9 cellular contexts compared by ENCODE assay signal in the genomic region with DNA sequence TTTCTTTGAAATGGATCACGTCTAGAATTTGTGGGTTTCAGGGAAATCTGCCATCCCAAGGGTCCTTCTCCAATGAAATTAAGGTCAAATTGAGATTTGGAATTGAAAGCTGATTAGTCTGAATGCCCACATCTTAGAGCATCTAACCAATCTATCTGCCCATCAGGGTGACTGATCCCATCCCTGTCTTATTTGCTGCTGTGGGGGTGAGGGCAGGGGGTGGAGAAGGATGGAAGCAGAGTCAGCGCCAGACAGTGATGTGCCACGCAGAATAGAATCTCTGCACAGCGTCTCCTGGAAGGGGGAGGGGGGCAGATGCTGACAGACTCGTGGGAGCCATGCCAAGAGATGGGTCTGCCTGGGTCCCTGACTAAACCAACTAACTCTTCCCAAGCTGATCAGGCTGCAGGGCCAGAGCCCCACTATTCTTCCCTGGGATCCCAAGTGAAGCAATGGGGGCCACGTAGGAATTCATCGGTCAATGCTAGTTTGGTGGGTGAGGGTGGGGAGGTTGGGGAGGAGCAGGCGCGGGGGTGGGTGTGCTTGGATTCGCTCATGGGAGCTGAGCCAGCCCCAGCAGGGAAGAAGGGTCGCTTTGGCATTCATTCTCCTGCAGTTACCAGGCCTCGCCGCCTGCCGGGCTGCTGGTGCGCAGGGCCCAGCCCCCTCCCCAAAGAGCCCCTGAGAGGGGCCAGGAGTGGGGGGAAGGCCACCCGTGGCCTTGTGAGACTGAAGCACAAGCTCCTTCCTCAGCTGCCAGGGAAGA. TPM values are rescaled to one million over a fixed set of nuclear protein-coding genes. Genes with fewer than 3 reads are reported as not detected.
A peak's percentile ranks its signal among the peaks of the same experiment; 100 is the strongest.
DNase-seq lines count a peak whose midpoint lies in the region; ATAC-seq and TF ChIP-seq lines count a peak whose summit lies in the region.
"Had no signal": no experiment of that assay in that cellular context is flagged by ENCODE, and none has a peak within 500 bp of the region (broad histone marks: within the 10 kb centered on the region; RNA-seq: fewer than 3 reads in every experiment).

No MANE protein-coding gene starts in this region.

- H3K4me3 Mint-ChIP-seq in activated T-cell treated with anti-CD3 and anti-CD28 coated beads, Interleukin-2, amount 50 U/mL, for 24 hours, result no peak overlapping the region
- H3K4me3 Mint-ChIP-seq in activated T-cell treated with anti-CD3 and anti-CD28 coated beads, Interleukin-2, amount 50 U/mL, for 72 hours, result no peak overlapping the region
- H3K4me3 Mint-ChIP-seq: activated T-cell treated with anti-CD3 and anti-CD28 coated beads, Interleukin-2, amount 50 U/mL, for 4 hours had no signal

- no peaks in the 10 kb centered on the region for H3K9me3 Mint-ChIP-seq in activated T-cell treated with anti-CD3 and anti-CD28 coated beads, Interleukin-2, amount 50 U/mL, for 24 hours
- H3K9me3 Mint-ChIP-seq in activated T-cell treated with anti-CD3 and anti-CD28 coated beads, Interleukin-2, amount 50 U/mL, for 72 hours, result no peaks in the 10 kb centered on the region
- H3K9me3 Mint-ChIP-seq: activated T-cell treated with anti-CD3 and anti-CD28 coated beads, Interleukin-2, amount 50 U/mL, for 4 hours had no signal

- TF ChIP-seq CTCF in transverse colon (IDR thresholded peaks at IDR 0.05) (no peak), GM13977 (IDR thresholded peaks at IDR 0.05; ENCODE audit: extremely low read depth, insufficient read depth, missing control alignments) (no peak)

- 38 to 79% methylated on average over 1 to 16 of the region's 16 CpGs for WGBS in transverse colon (ENCODE audit: low coverage in 1 of 2), 2 donors

- H3K4me1 ChIP-seq in transverse colon, result peaks cover 0 to 17% (median 9%) of the 10 kb centered on the region in 4 donors

- no peak for DNase-seq in activated T-cell treated with anti-CD3 and anti-CD28 coated beads, Interleukin-2, amount 50 U/mL, for 24 hours
- no peak for DNase-seq in activated T-cell treated with anti-CD3 and anti-CD28 coated beads, Interleukin-2, amount 50 U/mL, for 72 hours
- DNase-seq in SK-N-DZ (ENCODE audit: low spot score), result peak; percentile 91
- peak; percentile 40 for DNase-seq in iris pigment epithelial cell (ENCODE audit: low read depth)
- DNase-seq in transverse colon, result no peak
- no peak for DNase-seq in GM13977 (ENCODE audit: low spot score)
- DNase-seq in LoVo (ENCODE audit: low spot score), result no peak
- DNase-seq: activated T-cell treated with anti-CD3 and anti-CD28 coated beads, Interleukin-2, amount 50 U/mL, for 4 hours had no signal

- H3K27ac Mint-ChIP-seq in activated T-cell treated with anti-CD3 and anti-CD28 coated beads, Interleukin-2, amount 50 U/mL, for 24 hours, result peak overlapping the region; percentile 7
- H3K27ac Mint-ChIP-seq in activated T-cell treated with anti-CD3 and anti-CD28 coated beads, Interleukin-2, amount 50 U/mL, for 72 hours, result no peak overlapping the region

- no peak for TF ChIP-seq POLR2A in transverse colon (IDR thresholded peaks at IDR 0.05)

- H3K4me1 Mint-ChIP-seq in activated T-cell treated with anti-CD3 and anti-CD28 coated beads, Interleukin-2, amount 50 U/mL, for 24 hours (ENCODE audit: low read depth), result peaks cover 8% of the 10 kb centered on the region
- peaks cover 10% of the 10 kb centered on the region for H3K4me1 Mint-ChIP-seq in activated T-cell treated with anti-CD3 and anti-CD28 coated beads, Interleukin-2, amount 50 U/mL, for 72 hours (ENCODE audit: low read depth)

- H3K36me3 ChIP-seq in transverse colon, result no peaks in the 10 kb centered on the region

- H3K27ac ChIP-seq in transverse colon, result peak overlapping the region in 3 of 4 donors; percentile 11 to 53 (median 52)

- H3K27me3 Mint-ChIP-seq in activated T-cell treated with anti-CD3 and anti-CD28 coated beads, Interleukin-2, amount 50 U/mL, for 24 hours, result peaks cover 17% of the 10 kb centered on the region
- H3K27me3 Mint-ChIP-seq in activated T-cell treated with anti-CD3 and anti-CD28 coated beads, Interleukin-2, amount 50 U/mL, for 72 hours (ENCODE audit: low read depth), result peaks cover 32% of the 10 kb centered on the region

- H3K36me3 Mint-ChIP-seq in activated T-cell treated with anti-CD3 and anti-CD28 coated beads, Interleukin-2, amount 50 U/mL, for 24 hours (ENCODE audit: low read depth), result no peaks in the 10 kb centered on the region
- H3K36me3 Mint-ChIP-seq in activated T-cell treated with anti-CD3 and anti-CD28 coated beads, Interleukin-2, amount 50 U/mL, for 72 hours (ENCODE audit: insufficient read depth in 2 of 2), result no peaks in the 10 kb centered on the region

- in situ Hi-C loops in transverse colon (cut with MboI; ENCODE audit: low pct_ligation_motif_present in 1 of 4, low pct_unique_long_range_greater_than_20kb in 1 of 4, low sequenced_read_pairs in 3 of 4), result no loop called here
- in situ Hi-C loops in GM13977 (cut with MboI; ENCODE audit: low pct_unique_long_range_greater_than_20kb, low sequenced_read_pairs, unreplicated experiment), result no loop called here

- intact Hi-C loops in transverse colon (cut with DNase I; ENCODE audit: low total_unique reads), result no loop called here

- H3K9me3 ChIP-seq in transverse colon, result no peaks in the 10 kb centered on the region

- H3K4me3 ChIP-seq in transverse colon, result no peak overlapping the region

- no peak for ATAC-seq in activated T-cell treated with anti-CD3 and anti-CD28 coated beads, Interleukin-2, amount 50 U/mL, for 72 hours (replicated peaks in 1 of 2)
- ATAC-seq in GM18498 (IDR thresholded peaks at IDR 0.05; ENCODE audit: unreplicated experiment), result no peak
- ATAC-seq: activated T-cell treated with anti-CD3 and anti-CD28 coated beads, Interleukin-2, amount 50 U/mL, for 4 hours had no signal

- no peak for TF ChIP-seq EP300 in transverse colon (IDR thresholded peaks at IDR 0.05; ENCODE audit: low read depth)

- peaks cover 3% of the 10 kb centered on the region for H3K27me3 ChIP-seq in transverse colon

RNA-seq across cellular contexts. Expression of gene CDK5RAP3, which starts 32.2 kb away (rescaled TPM):
- 100 to 1,000 TPM; 232 to 255 TPM for total RNA-seq in activated T-cell treated with anti-CD3 and anti-CD28 coated beads, Interleukin-2, amount 50 U/mL, for 72 hours
- polyA plus RNA-seq in SK-N-DZ (2014; cell fraction: cytosol; rRNA removed), result 136 and 154 TPM in 2 replicates
- polyA plus RNA-seq in SK-N-DZ (2014; cell fraction: nucleus; rRNA removed), result 1,883 and 2,737 TPM in 2 replicates
- total RNA-seq in transverse colon, result 100 to 1,000 TPM; 159 to 540 (median 296) TPM

RNA-seq across cellular contexts. Expression of gene COPZ2, which starts 34.5 kb away (rescaled TPM):
- 10 to 100 TPM; 11.7 to 14.2 TPM for total RNA-seq in activated T-cell treated with anti-CD3 and anti-CD28 coated beads, Interleukin-2, amount 50 U/mL, for 72 hours
- polyA plus RNA-seq in SK-N-DZ (2014; cell fraction: cytosol; rRNA removed), result 1.1 and 1.6 TPM in 2 replicates
- 0.51 and 0.80 TPM in 2 replicates for polyA plus RNA-seq in SK-N-DZ (2014; cell fraction: nucleus; rRNA removed)
- total RNA-seq in transverse colon, result 10 to 100 TPM in 2 of 4 donors, 1 to 10 TPM in 2; 6.0 to 11.2 (median 8.3) TPM

RNA-seq across cellular contexts. Expression of gene NFE2L1, which starts 45.1 kb away (rescaled TPM):
- 100 to 1,000 TPM; 214 to 237 TPM for total RNA-seq in activated T-cell treated with anti-CD3 and anti-CD28 coated beads, Interleukin-2, amount 50 U/mL, for 72 hours
- 48.3 and 57.6 TPM in 2 replicates for polyA plus RNA-seq in SK-N-DZ (2014; cell fraction: cytosol; rRNA removed)
- 28.1 and 31.2 TPM in 2 replicates for polyA plus RNA-seq in SK-N-DZ (2014; cell fraction: nucleus; rRNA removed)
- total RNA-seq in transverse colon, result 100 to 1,000 TPM; 173 to 242 (median 211) TPM

RNA-seq across cellular contexts. Expression of gene PRR15L, which starts 45.4 kb away (rescaled TPM):
- not detected for total RNA-seq in activated T-cell treated with anti-CD3 and anti-CD28 coated beads, Interleukin-2, amount 50 U/mL, for 72 hours
- 0.76 TPM in 1 of 2 replicates, not detected in the other for polyA plus RNA-seq in SK-N-DZ (2014; cell fraction: cytosol; rRNA removed)
- polyA plus RNA-seq in SK-N-DZ (2014; cell fraction: nucleus; rRNA removed), result 0.14 TPM in 1 of 2 replicates, not detected in the other
- 100 to 1,000 TPM; 111 to 230 (median 182) TPM for total RNA-seq in transverse colon

Comparison
In these comparisons a context has a peak if more than half of its experiments do, and no peak if none do; other contexts are left out.
1. DNase-seq: peak in SK-N-DZ (single experiment) and iris pigment epithelial cell (single experiment); none in activated T-cell treated with anti-CD3 and anti-CD28 coated beads, Interleukin-2, amount 50 U/mL, for 24 hours (single experiment), activated T-cell treated with anti-CD3 and anti-CD28 coated beads, Interleukin-2, amount 50 U/mL, for 72 hours (0 of 2), transverse colon (single experiment), GM13977 (single experiment) and LoVo (single experiment).